20 cellular contexts compared by ENCODE assay signal in genomic region chr3:29540544-29540943, GRCh38.
DNase-seq lines count a peak whose midpoint lies in the region; ATAC-seq and TF ChIP-seq lines count a peak whose summit lies in the region.
"Had no signal": no experiment of that assay in that cellular context is flagged by ENCODE, and none has a peak within 500 bp of the region (broad histone marks: within the 10 kb centered on the region; RNA-seq: fewer than 3 reads in every experiment).

No MANE protein-coding gene starts in this region.

- no peaks in the 10 kb centered on the region for H3K79me2 ChIP-seq in OCI-LY1 (ENCODE audit: insufficient read depth, low read length)
- no peaks in the 10 kb centered on the region for H3K79me2 ChIP-seq in trophoblast cell (ENCODE audit: control insufficient read depth, insufficient read depth, low read length, poor library complexity)

- WGBS in trophoblast cell (ENCODE audit: extremely low coverage, insufficient coverage, insufficient read length) = no CpG with 5 or more reads among the region's 5 CpGs

- no peaks in the 10 kb centered on the region for H3F3A ChIP-seq in OCI-LY1 (ENCODE audit: insufficient read depth, low read length)

- H4K12ac ChIP-seq in trophoblast cell (ENCODE audit: low read depth, low read length) = no peak overlapping the region

- H4K91ac ChIP-seq in trophoblast cell (ENCODE audit: low read depth, low read length) = no peak overlapping the region

- no peaks in the 10 kb centered on the region for H3K9me3 ChIP-seq in OCI-LY1 (ENCODE audit: low read length)
- H3K9me3 ChIP-seq in trophoblast cell (ENCODE audit: insufficient read depth, low read depth, low read length) = no peaks in the 10 kb centered on the region
- H3K9me3 ChIP-seq: A549, HAP-1 had no signal

- no peak overlapping the region for H2AK5ac ChIP-seq in trophoblast cell (ENCODE audit: low read length)

- no peak overlapping the region for H3K27ac Mint-ChIP-seq in T-helper 2 cell treated with Interferon-gamma antibody and Interleukin-4, amounts not matched to agents 5 μg/mL and 100 μg/mL, for 36 hours
- H3K27ac Mint-ChIP-seq: CD4-positive, alpha-beta memory T cell; HFFc6 had no signal

- no peak overlapping the region for H3K4ac ChIP-seq in trophoblast cell (ENCODE audit: low read depth, low read length)

- H3K79me1 ChIP-seq in trophoblast cell (ENCODE audit: low read length) = no peaks in the 10 kb centered on the region

- no peak overlapping the region for H2BK5ac ChIP-seq in trophoblast cell (ENCODE audit: low read depth, low read length, poor library complexity)

- H3K27me3 ChIP-seq in OCI-LY1 (ENCODE audit: insufficient read depth, low read length) = no peaks in the 10 kb centered on the region
- no peaks in the 10 kb centered on the region for H3K27me3 ChIP-seq in trophoblast cell (ENCODE audit: insufficient read depth, low read length)

- H3K9me3 Mint-ChIP-seq in T-helper 2 cell treated with Interferon-gamma antibody and Interleukin-4, amounts not matched to agents 5 μg/mL and 100 μg/mL, for 36 hours = no peaks in the 10 kb centered on the region
- H3K9me3 Mint-ChIP-seq: CD4-positive, alpha-beta memory T cell; HFFc6 had no signal

- TF ChIP-seq CTCF in OCI-LY1 (IDR thresholded peaks at IDR 0.05; ENCODE audit: low read length) = no peak

- H4K20me1 ChIP-seq in OCI-LY1 (ENCODE audit: insufficient read depth, low read length) = no peaks in the 10 kb centered on the region

- no peak overlapping the region for H2AFZ ChIP-seq in OCI-LY1 (ENCODE audit: low read length)
- no peak overlapping the region for H2AFZ ChIP-seq in trophoblast cell (ENCODE audit: insufficient read depth, low read length, poor library complexity)

- H3K4me3 ChIP-seq in OCI-LY1 (ENCODE audit: low read depth, low read length, poor library complexity, severe bottlenecking) (no peak overlapping the region), trophoblast cell (ENCODE audit: low read depth, low read length) (no peak overlapping the region)
- H3K4me3 ChIP-seq: A549, HAP-1 had no signal

- H3K36me3 Mint-ChIP-seq in T-helper 2 cell treated with Interferon-gamma antibody and Interleukin-4, amounts not matched to agents 5 μg/mL and 100 μg/mL, for 36 hours (ENCODE audit: low read depth) = no peaks in the 10 kb centered on the region
- H3K36me3 Mint-ChIP-seq: CD4-positive, alpha-beta memory T cell had no signal

- H4K8ac ChIP-seq in trophoblast cell (ENCODE audit: low read depth, low read length) = no peak overlapping the region

- DNase-seq in trophoblast cell (no peak), Ammon's horn (ENCODE audit: low spot score) (no peak)
- no peak for DNase-seq in T-helper 2 cell treated with Interferon-gamma antibody and Interleukin-4, amounts not matched to agents 5 μg/mL and 100 μg/mL, for 36 hours (ENCODE audit: low spot score)
- DNase-seq: 8988T; ACHN; AML-193; C1 segment of cervical spinal cord; Calu3; CD4-positive, alpha-beta memory T cell; COR-L47; DMS53; DMS79 treated with DMSO at 0.1 percent for 48 hours; GF-D8; GOT3; HFFc6 had no signal

- no peak overlapping the region for H2BK120ac ChIP-seq in trophoblast cell (ENCODE audit: insufficient read depth, low read length, poor library complexity)

- no peaks in the 10 kb centered on the region for H3K4me1 Mint-ChIP-seq in T-helper 2 cell treated with Interferon-gamma antibody and Interleukin-4, amounts not matched to agents 5 μg/mL and 100 μg/mL, for 36 hours (ENCODE audit: low read depth)
- H3K4me1 Mint-ChIP-seq: CD4-positive, alpha-beta memory T cell had no signal

- no peaks in the 10 kb centered on the region for H3K36me3 ChIP-seq in OCI-LY1 (ENCODE audit: insufficient read depth, low read length)
- H3K36me3 ChIP-seq in trophoblast cell (ENCODE audit: control insufficient read depth in 1 of 2, insufficient read depth in 2 of 2, low read length in 2 of 2) = no peaks in the 10 kb centered on the region
- H3K36me3 ChIP-seq: HAP-1 had no signal

- H3K4me2 ChIP-seq in OCI-LY1 (ENCODE audit: low read length) (no peak overlapping the region; the same call in 1 of the 2 replicates), trophoblast cell (ENCODE audit: low read length) (no peak overlapping the region)
- H3K4me2 ChIP-seq: A549 had no signal

- ATAC-seq in GM18868 (IDR thresholded peaks at IDR 0.05; ENCODE audit: unreplicated experiment) (peak; percentile 78), GM21528 (IDR thresholded peaks at IDR 0.05; ENCODE audit: low FRiP score, unreplicated experiment) (no peak)
- ATAC-seq: A549 had no signal

- H3K9ac ChIP-seq in OCI-LY1 (ENCODE audit: low read length) = no peak overlapping the region
- H3K9ac ChIP-seq in trophoblast cell (ENCODE audit: low read length) = peak overlapping the region; percentile 56

- peaks cover 61% of the 10 kb centered on the region for H3K4me1 ChIP-seq in OCI-LY1 (ENCODE audit: insufficient read depth, low read length, severe bottlenecking)
- peaks cover 0 to 3% of the 10 kb centered on the region in 2 experiments for H3K4me1 ChIP-seq in trophoblast cell (ENCODE audit: control insufficient read depth in 1 of 2, insufficient read depth in 2 of 2, low read length in 2 of 2)
- H3K4me1 ChIP-seq: A549, HAP-1 had no signal

- H3K27ac ChIP-seq in OCI-LY1 (ENCODE audit: low read depth, low read length, poor library complexity, severe bottlenecking) = peak overlapping the region; percentile 20
- H3K27ac ChIP-seq in trophoblast cell (ENCODE audit: low read depth, low read length) = no peak overlapping the region
- H3K27ac ChIP-seq: A549 had no signal

- H3K14ac ChIP-seq in trophoblast cell (ENCODE audit: low read length) = no peak overlapping the region

- no peak overlapping the region for H3K23ac ChIP-seq in trophoblast cell (ENCODE audit: low read length)

- H3K18ac ChIP-seq in trophoblast cell (ENCODE audit: low read length) = no peak overlapping the region

- no peak overlapping the region for H3K4me3 Mint-ChIP-seq in T-helper 2 cell treated with Interferon-gamma antibody and Interleukin-4, amounts not matched to agents 5 μg/mL and 100 μg/mL, for 36 hours
- H3K4me3 Mint-ChIP-seq: CD4-positive, alpha-beta memory T cell; HFFc6 had no signal

- H3K9me2 ChIP-seq in OCI-LY1 (ENCODE audit: low read depth, low read length) = no peaks in the 10 kb centered on the region

- no peaks in the 10 kb centered on the region for H3K27me3 Mint-ChIP-seq in T-helper 2 cell treated with Interferon-gamma antibody and Interleukin-4, amounts not matched to agents 5 μg/mL and 100 μg/mL, for 36 hours (ENCODE audit: low read depth)
- H3K27me3 Mint-ChIP-seq: CD4-positive, alpha-beta memory T cell had no signal

- H2BK12ac ChIP-seq in trophoblast cell (ENCODE audit: low read length) = no peak overlapping the region
